Comparison of ENCODE assay signal across 8 cellular contexts in the genomic region with DNA sequence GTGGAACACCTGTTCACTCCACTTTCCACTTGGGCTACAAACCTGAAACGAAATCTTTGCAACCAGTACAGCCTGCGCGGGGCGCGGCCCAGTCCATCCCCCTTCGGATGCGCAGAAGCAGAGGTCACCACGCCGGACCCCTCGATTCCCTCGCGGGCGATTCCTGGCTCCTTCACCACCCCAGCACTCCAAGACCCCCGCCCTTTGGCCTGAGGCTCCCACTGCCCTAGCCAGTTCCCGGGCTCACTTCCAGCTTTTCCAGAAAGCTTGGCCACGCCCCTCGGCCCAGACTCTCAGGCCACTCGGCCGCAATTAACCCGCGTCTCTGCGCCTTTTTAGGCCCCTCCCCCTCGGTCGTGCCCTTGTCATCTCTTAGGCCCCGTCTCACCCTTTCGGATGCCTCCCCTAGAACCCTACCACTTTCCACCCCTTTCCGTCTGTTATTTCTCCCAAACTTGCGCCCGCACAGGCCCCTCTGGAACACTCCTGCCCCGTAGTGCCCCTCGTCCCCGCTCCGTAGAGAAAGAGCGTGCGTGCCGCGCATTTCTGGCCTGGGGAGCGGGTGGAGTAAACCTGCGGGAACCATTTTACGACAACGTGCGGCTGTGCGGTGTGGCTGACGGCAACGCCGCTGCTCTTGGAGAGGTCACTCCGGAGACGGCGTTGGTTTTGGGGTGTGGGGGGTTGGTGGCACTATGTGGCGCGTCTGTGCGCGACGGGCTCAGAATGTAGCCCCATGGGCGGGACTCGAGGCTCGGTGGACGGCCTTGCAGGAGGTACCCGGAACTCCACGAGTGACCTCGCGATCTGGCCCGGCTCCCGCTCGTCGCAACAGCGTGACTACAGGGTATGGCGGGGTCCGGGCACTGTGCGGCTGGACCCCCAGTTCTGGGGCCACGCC. TPM values are rescaled to one million over a fixed set of nuclear protein-coding genes. Genes with fewer than 3 reads are reported as not detected.
A peak's percentile ranks its signal among the peaks of the same experiment; 100 is the strongest.
DNase-seq lines count a peak whose midpoint lies in the region; ATAC-seq and TF ChIP-seq lines count a peak whose summit lies in the region.

A gene (plus strand): TSS at position 631 of the 901 bp plus-strand sequence. CDS start 65 bp downstream, at position 696.

- TF ChIP-seq CTCF in GM13977 (IDR thresholded peaks at IDR 0.05; ENCODE audit: extremely low read depth, insufficient read depth, missing control alignments), result no peak
- peak in 1 of 2 donors; percentile 8 for TF ChIP-seq CTCF in right atrium auricular region (IDR thresholded peaks at IDR 0.05)
- TF ChIP-seq CTCF in uterus (IDR thresholded peaks at IDR 0.05), result no peak

- H3K4me3 ChIP-seq in right atrium auricular region (peak within 1 kb of the TSS; percentile 82 to 96), uterus (peak within 1 kb of the TSS; percentile 72 to 73)

- H3K27ac ChIP-seq in right atrium auricular region (peak within 1 kb of the TSS; percentile 90 to 96), uterus (peak within 1 kb of the TSS; percentile 84 to 85)

- peaks cover 0 to 25% of the 10 kb centered on the region in 2 donors for H3K4me1 ChIP-seq in right atrium auricular region
- no peaks in the 10 kb centered on the region for H3K4me1 ChIP-seq in uterus

- H3K9me3 ChIP-seq in right atrium auricular region, result no peaks in the 10 kb centered on the region
- no peaks in the 10 kb centered on the region for H3K9me3 ChIP-seq in uterus

- peak; percentile 74 for ATAC-seq in HG02852 (IDR thresholded peaks at IDR 0.05; ENCODE audit: unreplicated experiment)

- H3K36me3 ChIP-seq in right atrium auricular region (peaks cover 22% of the 10 kb centered on the region), uterus (no peaks in the 10 kb centered on the region)

- in situ Hi-C loops in GM13977 (cut with MboI; ENCODE audit: low pct_unique_long_range_greater_than_20kb, low sequenced_read_pairs, unreplicated experiment), result no loop called here

- H3K27me3 ChIP-seq in right atrium auricular region, result no peaks in the 10 kb centered on the region
- H3K27me3 ChIP-seq in uterus, result no peaks in the 10 kb centered on the region

- peak in 1 of 2 donors; percentile 35 for TF ChIP-seq POLR2A in uterus (IDR thresholded peaks at IDR 0.05)

- peak; percentile 89 for DNase-seq in GM13977 (ENCODE audit: low spot score)
- DNase-seq in NCI-H146 (lab: John Stamatoyannopoulos, UW), result peak; percentile 90
- DNase-seq in amniotic epithelial cell (ENCODE audit: low read depth), result peak; percentile 78
- peak; percentile 85 for DNase-seq in right atrium auricular region (ENCODE audit: low spot score)
- peak; percentile 37 for DNase-seq in pulmonary artery endothelial cell (ENCODE audit: low read depth, low spot score)
- peak; percentile 75 to 83 for DNase-seq in uterus

- intact Hi-C loops in T-helper 1 cell treated with Interleukin-12 subunit alpha and Interleukin-12 subunit beta and Interleukin-4 antibody, amounts not matched to agents 30 ng/mL and 1 ng/mL, for 36 hours (cut with micrococcal nuclease), result loop anchor here (1.0 to 10.0 kb wide), 12 partner anchors 42 to 423 kb away; a partner anchor contains a TSS
- intact Hi-C loops in uterus (cut with DNase I; ENCODE audit: low total_unique reads), result no loop called here

RNA-seq across cellular contexts. Expression of the gene that starts here (rescaled TPM):
- total RNA-seq in T-helper 1 cell treated with Interleukin-12 subunit alpha and Interleukin-12 subunit beta and Interleukin-4 antibody, amounts not matched to agents 30 ng/mL and 1 ng/mL, for 36 hours, result 31.1 and 31.7 TPM in 2 replicates
- 10 to 100 TPM; 58.5 to 98.1 TPM for total RNA-seq in right atrium auricular region
- total RNA-seq in pulmonary artery endothelial cell, result 37.9 and 52.5 TPM in 2 replicates
- total RNA-seq in uterus, result 10 to 100 TPM; 11.8 to 32.7 (median 24.7) TPM

Comparison
In these comparisons a context has a peak if more than half of its experiments do, and no peak if none do; other contexts are left out.
1. Peak in every context shown above with its lines: DNase-seq, ATAC-seq, H3K4me3 ChIP-seq and H3K27ac ChIP-seq.
2. DNase-seq: peak in every context shown above with its lines; median percentile 90 in NCI-H146; 89 in GM13977; 85 in right atrium auricular region; 79 in uterus; 78 in amniotic epithelial cell; 37 in pulmonary artery endothelial cell.